8 cellular contexts compared by ENCODE assay signal in the genomic region with DNA sequence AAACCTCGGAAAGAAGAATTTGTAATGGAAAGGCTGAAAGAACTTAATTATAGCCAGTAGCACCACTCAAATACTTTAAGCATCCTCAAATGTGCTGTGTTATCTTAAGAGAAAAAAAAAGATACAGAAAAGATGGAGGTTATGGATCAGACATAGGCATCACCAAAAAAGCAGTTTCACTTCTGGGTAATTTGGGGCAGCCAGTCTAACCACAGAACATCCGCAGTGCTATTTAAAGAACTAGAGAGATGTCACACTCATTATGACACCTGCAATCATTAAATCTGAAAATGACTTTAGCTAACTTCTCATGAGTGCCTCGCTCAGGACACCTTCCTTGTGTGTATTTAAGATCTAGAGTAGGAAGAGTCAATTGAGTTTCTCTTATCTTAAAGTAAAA.
DNase-seq lines count a peak whose midpoint lies in the region; ATAC-seq and TF ChIP-seq lines count a peak whose summit lies in the region.

No MANE protein-coding gene starts in this region.

- no peak for TF ChIP-seq POLR2A in stomach (IDR thresholded peaks at IDR 0.05)

- H3K36me3 ChIP-seq in CD8-positive, alpha-beta T cell (ENCODE audit: insufficient read depth, low read length): no peaks in the 10 kb centered on the region
- H3K36me3 ChIP-seq in stomach: no peaks in the 10 kb centered on the region

- TF ChIP-seq CTCF in CD8-positive, alpha-beta T cell (IDR thresholded peaks at IDR 0.05): no peak
- no peak for TF ChIP-seq CTCF in stomach (IDR thresholded peaks at IDR 0.05)

- no peak overlapping the region for H3K4me3 Mint-ChIP-seq in CD8-positive, alpha-beta T cell
- peak overlapping the region; percentile 28 for H3K4me3 Mint-ChIP-seq in activated T-helper 17 cell treated with anti-CD3 and anti-CD28 coated beads, Interleukin-2, amount 50 U/mL, for 72 hours

- H3K4me3 ChIP-seq in CD8-positive, alpha-beta T cell (ENCODE audit: low read depth, low read length): no peak overlapping the region
- H3K4me3 ChIP-seq in stomach: no peak overlapping the region

- no peaks in the 10 kb centered on the region for H3K9me3 ChIP-seq in CD8-positive, alpha-beta T cell (ENCODE audit: low read length)
- H3K9me3 ChIP-seq in stomach: no peaks in the 10 kb centered on the region

- intact Hi-C loops in CD8-positive, alpha-beta T cell (cut with DNase I, micrococcal nuclease): no loop called here
- intact Hi-C loops in stomach (cut with DNase I; ENCODE audit: low total_unique reads): no loop called here

- DNase-seq in CD8-positive, alpha-beta T cell: peak in 5 of 7 experiments; percentile 3 to 51 (median 18)
- DNase-seq in superior temporal gyrus (ENCODE audit: extremely low spot score): no peak
- no peak for DNase-seq in islet precursor cell
- DNase-seq in stomach: no peak
- no peak for DNase-seq in amniotic stem cell (lab: John Stamatoyannopoulos, UW)

- H3K27ac Mint-ChIP-seq in CD8-positive, alpha-beta T cell: no peak overlapping the region
- H3K27ac Mint-ChIP-seq in activated T-helper 17 cell treated with anti-CD3 and anti-CD28 coated beads, Interleukin-2, amount 50 U/mL, for 72 hours: peak overlapping the region; percentile 43

- H3K4me1 ChIP-seq in CD8-positive, alpha-beta T cell (ENCODE audit: insufficient read depth, low read length): peaks cover 10% of the 10 kb centered on the region
- no peaks in the 10 kb centered on the region for H3K4me1 ChIP-seq in stomach

- H3K27me3 Mint-ChIP-seq in CD8-positive, alpha-beta T cell (ENCODE audit: low read depth): no peaks in the 10 kb centered on the region
- H3K27me3 Mint-ChIP-seq in activated T-helper 17 cell treated with anti-CD3 and anti-CD28 coated beads, Interleukin-2, amount 50 U/mL, for 72 hours: peaks cover 3% of the 10 kb centered on the region

- POLR2A ChIA-PET in CD8-positive, alpha-beta T cell (lab: Charles Lee): no interaction called here

- CTCF ChIA-PET in CD8-positive, alpha-beta T cell (lab: Charles Lee): no interaction called here

- no peaks in the 10 kb centered on the region for H3K36me3 Mint-ChIP-seq in CD8-positive, alpha-beta T cell
- no peaks in the 10 kb centered on the region for H3K36me3 Mint-ChIP-seq in activated T-helper 17 cell treated with anti-CD3 and anti-CD28 coated beads, Interleukin-2, amount 50 U/mL, for 72 hours (ENCODE audit: low read depth)

- no peak for TF ChIP-seq EP300 in stomach (IDR thresholded peaks at IDR 0.05)

- peak; percentile 97 for ATAC-seq in CD8-positive, alpha-beta T cell
- ATAC-seq in GM19455 (IDR thresholded peaks at IDR 0.05; ENCODE audit: unreplicated experiment) (peak; percentile 95), HG03442 (IDR thresholded peaks at IDR 0.05; ENCODE audit: unreplicated experiment) (peak; percentile 96)
- peak; percentile 91 for ATAC-seq in activated T-helper 17 cell treated with anti-CD3 and anti-CD28 coated beads, Interleukin-2, amount 50 U/mL, for 72 hours (replicated peaks)

- no peaks in the 10 kb centered on the region for H3K27me3 ChIP-seq in CD8-positive, alpha-beta T cell (ENCODE audit: insufficient read depth, low read length)
- H3K27me3 ChIP-seq in stomach: no peaks in the 10 kb centered on the region

- peaks cover 32% of the 10 kb centered on the region for H3K4me1 Mint-ChIP-seq in CD8-positive, alpha-beta T cell (ENCODE audit: low read depth)
- peaks cover 36% of the 10 kb centered on the region for H3K4me1 Mint-ChIP-seq in activated T-helper 17 cell treated with anti-CD3 and anti-CD28 coated beads, Interleukin-2, amount 50 U/mL, for 72 hours

- no peaks in the 10 kb centered on the region for H3K9me3 Mint-ChIP-seq in CD8-positive, alpha-beta T cell
- H3K9me3 Mint-ChIP-seq in activated T-helper 17 cell treated with anti-CD3 and anti-CD28 coated beads, Interleukin-2, amount 50 U/mL, for 72 hours: no peaks in the 10 kb centered on the region

- no peak overlapping the region for H3K27ac ChIP-seq in CD8-positive, alpha-beta T cell (ENCODE audit: low read depth, low read length)
- no peak overlapping the region for H3K27ac ChIP-seq in stomach

- 67 to 79% (median 69%) methylated on average over 3 of the region's 3 CpGs for WGBS in stomach, 5 donors

Comparison
In these comparisons a context has a peak if more than half of its experiments do, and no peak if none do; other contexts are left out.
1. DNase-seq: peak in CD8-positive, alpha-beta T cell (5 of 7); none in superior temporal gyrus (single experiment), islet precursor cell (single experiment), stomach (single experiment) and amniotic stem cell (single experiment).
2. Peak in every context shown above with its lines, with median percentiles within 50 percentile points of each other: ATAC-seq.